ENCODE assay signal across 8 cellular contexts in the genomic region with DNA sequence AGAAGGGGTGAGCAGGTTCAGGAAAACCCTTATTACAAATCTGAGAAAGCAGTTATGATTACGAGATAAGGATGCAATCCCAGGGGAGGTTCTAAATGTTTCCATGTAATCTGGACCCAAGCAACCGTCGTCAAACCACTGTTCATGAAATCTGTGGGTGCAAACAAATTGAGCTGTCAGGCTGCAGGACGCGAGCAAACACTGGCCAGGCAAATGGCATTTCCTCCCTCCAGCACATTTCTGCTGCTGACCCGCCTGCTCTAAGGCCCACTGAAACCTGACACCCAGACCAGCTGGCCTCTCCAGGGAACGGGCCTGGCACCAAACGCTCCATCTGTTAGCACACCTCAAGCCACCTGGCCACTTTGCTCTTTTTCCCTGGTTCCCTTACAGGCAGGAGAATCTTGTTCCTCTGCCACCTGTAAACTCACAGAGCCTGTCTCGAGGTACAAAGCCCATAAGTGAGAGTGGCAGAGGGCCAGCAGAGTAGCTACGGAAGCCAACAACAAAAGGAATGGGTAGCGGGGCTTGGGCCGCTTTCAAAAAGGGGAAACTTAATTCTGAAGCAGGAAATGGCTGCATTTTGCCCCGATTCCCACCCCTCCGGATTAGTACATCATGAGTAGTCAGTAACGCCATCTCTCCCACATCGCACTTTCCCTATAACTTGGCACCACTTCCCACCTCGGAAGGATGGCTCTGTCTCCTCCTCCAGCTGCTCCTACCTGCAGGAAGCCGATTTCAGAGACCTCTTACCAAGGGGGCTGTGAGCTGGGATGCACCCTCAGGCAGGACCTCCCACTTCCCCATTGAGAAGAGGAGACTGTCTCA. TPM values are rescaled to one million over a fixed set of nuclear protein-coding genes. Genes with fewer than 3 reads are reported as not detected.
DNase-seq lines count a peak whose midpoint lies in the region; ATAC-seq and TF ChIP-seq lines count a peak whose summit lies in the region.

No MANE protein-coding gene starts in this region.

- H3K9me3 ChIP-seq in hepatocyte (ENCODE audit: low read depth) (no peaks in the 10 kb centered on the region), spleen (no peaks in the 10 kb centered on the region)

- no peak for ATAC-seq in activated CD8-positive, alpha-beta memory T cell treated with anti-CD3 and anti-CD28 coated beads, Interleukin-2, amount 10 ng/mL, durations not matched to agents 7 days and 5 days
- no peak for ATAC-seq in GM21825 (IDR thresholded peaks at IDR 0.05; ENCODE audit: unreplicated experiment)
- no peak for ATAC-seq in GM18502 (IDR thresholded peaks at IDR 0.05; ENCODE audit: poor library complexity, unreplicated experiment)

- CTCF ChIA-PET in activated CD8-positive, alpha-beta memory T cell treated with anti-CD3 and anti-CD28 coated beads, Interleukin-2, amount 10 ng/mL, durations not matched to agents 7 days and 5 days (lab: Charles Lee), result no interaction called here

- no peak overlapping the region for H3K4me3 Mint-ChIP-seq in activated CD8-positive, alpha-beta memory T cell treated with anti-CD3 and anti-CD28 coated beads, Interleukin-2, amount 10 ng/mL, durations not matched to agents 7 days and 5 days

- TF ChIP-seq CTCF in hepatocyte (IDR thresholded peaks at IDR 0.05; ENCODE audit: poor library complexity) (no peak), spleen (IDR thresholded peaks at IDR 0.05 in 8 of 11, conservative IDR thresholded peaks at IDR 0.05 in 3 of 11) (no peak)

- peak overlapping the region; percentile 67 for H3K27ac ChIP-seq in hepatocyte
- H3K27ac ChIP-seq in spleen, result peak overlapping the region in 4 of 8 donors; percentile 24 to 51 (median 28)

- H3K4me3 ChIP-seq in hepatocyte, result no peak overlapping the region
- H3K4me3 ChIP-seq in spleen, result no peak overlapping the region

- no peaks in the 10 kb centered on the region for H3K27me3 ChIP-seq in hepatocyte
- peaks cover 0 to 34% (median 3%) of the 10 kb centered on the region in 7 donors for H3K27me3 ChIP-seq in spleen (replicated peaks in 1 of 7)

- H3K4me1 ChIP-seq in hepatocyte (ENCODE audit: insufficient read depth) (peaks cover 25% of the 10 kb centered on the region), spleen (peaks cover 0 to 36% (median 19%) of the 10 kb centered on the region in 6 donors)

- no peak overlapping the region for H3K27ac Mint-ChIP-seq in activated CD8-positive, alpha-beta memory T cell treated with anti-CD3 and anti-CD28 coated beads, Interleukin-2, amount 10 ng/mL, durations not matched to agents 7 days and 5 days

- DNase-seq in DMS53 treated with DMSO at 0.1 percent for 48 hours (lab: John Stamatoyannopoulos, UW; ENCODE audit: unreplicated experiment) (peak; percentile 100), NCI-H1436 (lab: John Stamatoyannopoulos, UW) (peak; percentile 96), hepatocyte (ENCODE audit: low spot score) (peak; percentile 73), spleen (peak; percentile 70)
- peak; percentile 36 for DNase-seq in activated CD8-positive, alpha-beta memory T cell treated with anti-CD3 and anti-CD28 coated beads, Interleukin-2, amount 10 ng/mL, durations not matched to agents 7 days and 5 days
- DNase-seq in activated CD4-positive, alpha-beta T cell treated with anti-CD3 and anti-CD28 coated beads, Interleukin-2, amount 50 U/mL, for 48 hours, result no peak

- H3K79me2 ChIP-seq in hepatocyte, result no peaks in the 10 kb centered on the region

- peak overlapping the region; percentile 54 for H3K4me2 ChIP-seq in hepatocyte

- peak overlapping the region; percentile 42 for H2AFZ ChIP-seq in hepatocyte

- H4K20me1 ChIP-seq in hepatocyte (ENCODE audit: insufficient read depth, poor library complexity, severe bottlenecking), result no peaks in the 10 kb centered on the region

- peaks cover 44% of the 10 kb centered on the region for H3K4me1 Mint-ChIP-seq in activated CD8-positive, alpha-beta memory T cell treated with anti-CD3 and anti-CD28 coated beads, Interleukin-2, amount 10 ng/mL, durations not matched to agents 7 days and 5 days

- H3K36me3 ChIP-seq in hepatocyte (replicated peaks; ENCODE audit: insufficient read depth, low read depth), result no peaks in the 10 kb centered on the region
- H3K36me3 ChIP-seq in spleen, result no peaks in the 10 kb centered on the region

- no peaks in the 10 kb centered on the region for H3K9me2 ChIP-seq in hepatocyte (replicated peaks; ENCODE audit: insufficient read depth)

- no peak for TF ChIP-seq POLR2A in spleen (IDR thresholded peaks at IDR 0.05)

- H3K36me3 Mint-ChIP-seq in activated CD8-positive, alpha-beta memory T cell treated with anti-CD3 and anti-CD28 coated beads, Interleukin-2, amount 10 ng/mL, durations not matched to agents 7 days and 5 days, result no peaks in the 10 kb centered on the region

- WGBS in hepatocyte (ENCODE audit: low lambda C conversion rate, missing lambda C conversion rate), result 33% methylated on average over 18 of the region's 18 CpGs
- WGBS in spleen, 5 donors, result 5 to 15% (median 9%) methylated on average over 16 to 18 of the region's 18 CpGs

- intact Hi-C loops in spleen (cut with DNase I; ENCODE audit: low total_unique reads), result no loop called here

- peaks cover 64% of the 10 kb centered on the region for H3K27me3 Mint-ChIP-seq in activated CD8-positive, alpha-beta memory T cell treated with anti-CD3 and anti-CD28 coated beads, Interleukin-2, amount 10 ng/mL, durations not matched to agents 7 days and 5 days

- H3K9me3 Mint-ChIP-seq in activated CD8-positive, alpha-beta memory T cell treated with anti-CD3 and anti-CD28 coated beads, Interleukin-2, amount 10 ng/mL, durations not matched to agents 7 days and 5 days (ENCODE audit: low read depth), result no peaks in the 10 kb centered on the region

RNA-seq across cellular contexts. Expression of a gene that starts 26.4 kb away (rescaled TPM):
- total RNA-seq in activated CD8-positive, alpha-beta memory T cell treated with anti-CD3 and anti-CD28 coated beads, Interleukin-2, amount 10 ng/mL, durations not matched to agents 7 days and 5 days, result under 1 TPM; 0.18 to 0.35 TPM
- total RNA-seq in hepatocyte, result 0.40 and 0.47 TPM in 2 replicates
- 1.4 TPM in 1 of 2 replicates, not detected in the other for polyA plus RNA-seq in hepatocyte
- total RNA-seq in spleen, result 1 to 10 TPM; 1.0 to 5.1 (median 2.1) TPM
- under 1 TPM; 0.52 to 0.77 (median 0.76) TPM for polyA plus RNA-seq in spleen

Comparison
In these comparisons a context has a peak if more than half of its experiments do, and no peak if none do; other contexts are left out.
1. DNase-seq: peak in DMS53 treated with DMSO at 0.1 percent for 48 hours (single experiment), NCI-H1436 (single experiment), activated CD8-positive, alpha-beta memory T cell treated with anti-CD3 and anti-CD28 coated beads, Interleukin-2, amount 10 ng/mL, durations not matched to agents 7 days and 5 days (single experiment), hepatocyte (single experiment) and spleen (single experiment); none in activated CD4-positive, alpha-beta T cell treated with anti-CD3 and anti-CD28 coated beads, Interleukin-2, amount 50 U/mL, for 48 hours (0 of 2).